Comparison of ENCODE assay signal across 8 cellular contexts in the genomic region with DNA sequence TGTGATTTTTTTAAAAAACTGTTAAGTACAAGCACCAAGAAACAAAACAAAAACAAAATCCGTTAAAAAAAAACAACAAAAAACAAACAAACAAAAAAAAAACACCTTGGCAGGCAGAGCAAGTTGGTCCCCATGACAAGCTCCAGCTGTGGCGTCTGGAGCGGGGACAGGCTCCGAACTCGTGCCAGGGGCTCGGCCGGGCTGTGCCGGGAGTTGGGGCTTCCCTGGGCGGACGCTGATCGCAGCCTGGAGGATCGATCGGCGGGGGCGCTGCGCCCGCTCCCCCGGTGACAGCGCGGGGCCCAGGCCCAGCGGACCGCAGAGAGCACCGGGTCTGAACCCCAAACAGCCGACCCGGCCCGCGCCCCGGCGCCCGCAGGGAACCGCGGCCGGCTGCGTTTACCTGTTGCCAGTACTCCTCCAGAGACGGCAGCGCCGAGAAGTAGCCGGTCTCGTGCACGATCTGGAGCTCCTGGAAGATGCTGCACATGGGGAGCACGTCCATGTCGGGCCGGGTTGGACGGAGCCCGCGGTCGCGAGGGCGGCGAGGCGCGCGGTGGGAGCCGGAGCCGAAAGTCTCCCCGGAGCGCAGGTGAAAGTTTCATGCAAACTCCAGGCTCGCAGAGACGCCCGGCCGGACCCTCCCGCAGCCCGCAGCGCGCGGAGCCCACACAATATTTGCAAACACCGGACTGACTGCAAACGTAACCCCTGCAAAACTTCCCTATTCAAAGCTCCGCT. TPM values are rescaled to one million over a fixed set of nuclear protein-coding genes. Genes with fewer than 3 reads are reported as not detected.
DNase-seq lines count a peak whose midpoint lies in the region; ATAC-seq and TF ChIP-seq lines count a peak whose summit lies in the region.

A gene (minus strand): TSS at position 700 of the 741 bp plus-strand sequence. CDS start 195 bp downstream, at position 505.

- peak within 1 kb of the TSS; percentile 46 for H2BK12ac ChIP-seq in trophoblast cell (ENCODE audit: low read length)

- H3K23ac ChIP-seq in trophoblast cell (ENCODE audit: low read length), result no peak within 1 kb of the TSS

- no peaks in the 10 kb centered on the region for H3K27me3 ChIP-seq in DND-41 (ENCODE audit: insufficient read depth, low read length, poor library complexity)
- H3K27me3 ChIP-seq in KMS-11 (ENCODE audit: insufficient read depth, low read depth), result no peaks in the 10 kb centered on the region
- H3K27me3 ChIP-seq in heart left ventricle, result no peaks in the 10 kb centered on the region
- no peaks in the 10 kb centered on the region for H3K27me3 ChIP-seq in trophoblast cell (ENCODE audit: insufficient read depth, low read length)

- H4K20me1 ChIP-seq in DND-41 (ENCODE audit: insufficient read depth, low read length), result peaks cover 52% of the 10 kb centered on the region
- H4K20me1 ChIP-seq in KMS-11 (ENCODE audit: insufficient read depth), result peaks cover 10% of the 10 kb centered on the region; the same call in 1 of the 2 replicates

- peak within 1 kb of the TSS; percentile 95 for H3K4me3 Mint-ChIP-seq in activated naive CD8-positive, alpha-beta T cell treated with anti-CD3 and anti-CD28 coated beads for 36 hours

- peak within 1 kb of the TSS; percentile 73 for H2AK5ac ChIP-seq in trophoblast cell (ENCODE audit: low read length)

- H2AFZ ChIP-seq in DND-41 (ENCODE audit: low read depth, low read length) (no peak within 1 kb of the TSS), KMS-11 (ENCODE audit: low read depth) (peak within 1 kb of the TSS; percentile 28; the same call in 1 of the 2 replicates), trophoblast cell (ENCODE audit: insufficient read depth, low read length, poor library complexity) (peak within 1 kb of the TSS; percentile 70)

- H3K9me3 ChIP-seq in DND-41 (ENCODE audit: insufficient read depth, low read length, severe bottlenecking) (no peaks in the 10 kb centered on the region), heart left ventricle (peaks cover 0 to 12% (median 3%) of the 10 kb centered on the region in 12 donors), trophoblast cell (ENCODE audit: insufficient read depth, low read depth, low read length) (peaks cover 1% of the 10 kb centered on the region)

- peaks cover 44% of the 10 kb centered on the region for H3K4me1 ChIP-seq in DND-41 (ENCODE audit: insufficient read depth, low read length)
- H3K4me1 ChIP-seq in KMS-11 (ENCODE audit: low read depth, poor library complexity, severe bottlenecking), result peaks cover 34% of the 10 kb centered on the region
- peaks cover 0 to 41% (median 27%) of the 10 kb centered on the region in 12 donors for H3K4me1 ChIP-seq in heart left ventricle
- H3K4me1 ChIP-seq in trophoblast cell (ENCODE audit: control insufficient read depth in 1 of 2, insufficient read depth in 2 of 2, low read length in 2 of 2), result peaks cover 22 to 31% of the 10 kb centered on the region in 2 experiments

- ATAC-seq in DND-41 (ENCODE audit: insufficient read depth, low read depth), result peak; percentile 2
- ATAC-seq in GM21381 (IDR thresholded peaks at IDR 0.05; ENCODE audit: unreplicated experiment), result peak; percentile 0
- peak in 2 of 4 donors; percentile 2 to 23 for ATAC-seq in heart left ventricle

- H3K4me2 ChIP-seq in DND-41 (ENCODE audit: insufficient read depth, low read length), result peak within 1 kb of the TSS; percentile 75
- peak within 1 kb of the TSS; percentile 89 for H3K4me2 ChIP-seq in KMS-11
- H3K4me2 ChIP-seq in trophoblast cell (ENCODE audit: low read length), result peak within 1 kb of the TSS; percentile 72

- H3K9me3 Mint-ChIP-seq in activated naive CD8-positive, alpha-beta T cell treated with anti-CD3 and anti-CD28 coated beads for 36 hours, result peaks cover 2% of the 10 kb centered on the region

- peak within 1 kb of the TSS; percentile 91 for H2BK120ac ChIP-seq in trophoblast cell (ENCODE audit: insufficient read depth, low read length, poor library complexity)

- H2BK5ac ChIP-seq in trophoblast cell (ENCODE audit: low read depth, low read length, poor library complexity), result peak within 1 kb of the TSS; percentile 93

- peak within 1 kb of the TSS; percentile 88 for H4K8ac ChIP-seq in trophoblast cell (ENCODE audit: low read depth, low read length)

- peaks cover 11% of the 10 kb centered on the region for H3K27me3 Mint-ChIP-seq in activated naive CD8-positive, alpha-beta T cell treated with anti-CD3 and anti-CD28 coated beads for 36 hours

- H3K36me3 Mint-ChIP-seq in activated naive CD8-positive, alpha-beta T cell treated with anti-CD3 and anti-CD28 coated beads for 36 hours, result peaks cover 49% of the 10 kb centered on the region

- H3K4me3 ChIP-seq in DND-41 (ENCODE audit: low read depth in 1 of 2, low read length in 2 of 2) (peak within 1 kb of the TSS; percentile 88 to 99), KMS-11 (IDR thresholded peaks at IDR 0.05; ENCODE audit: insufficient read depth, low read depth, low read length) (no peak within 1 kb of the TSS), heart left ventricle (peak within 1 kb of the TSS; percentile 66 to 100 (median 96)), trophoblast cell (ENCODE audit: low read depth, low read length) (peak within 1 kb of the TSS; percentile 99)

- peak within 1 kb of the TSS; percentile 86 for H4K12ac ChIP-seq in trophoblast cell (ENCODE audit: low read depth, low read length)

- peak within 1 kb of the TSS; percentile 99 for H3K9ac ChIP-seq in DND-41 (ENCODE audit: low read depth, low read length)
- H3K9ac ChIP-seq in KMS-11, result peak within 1 kb of the TSS; percentile 98
- H3K9ac ChIP-seq in trophoblast cell (ENCODE audit: low read length), result peak within 1 kb of the TSS; percentile 100

- peak within 1 kb of the TSS; percentile 97 for H3K4ac ChIP-seq in trophoblast cell (ENCODE audit: low read depth, low read length)

- H3K27ac Mint-ChIP-seq in activated naive CD8-positive, alpha-beta T cell treated with anti-CD3 and anti-CD28 coated beads for 36 hours, result peak within 1 kb of the TSS; percentile 99

- H3K36me3 ChIP-seq in DND-41 (ENCODE audit: insufficient read depth, low read length), result peaks cover 51% of the 10 kb centered on the region
- H3K36me3 ChIP-seq in KMS-11 (ENCODE audit: insufficient read depth), result peaks cover 21% of the 10 kb centered on the region
- peaks cover 0 to 30% (median 23%) of the 10 kb centered on the region in 9 donors for H3K36me3 ChIP-seq in heart left ventricle
- H3K36me3 ChIP-seq in trophoblast cell (ENCODE audit: control insufficient read depth in 1 of 2, insufficient read depth in 2 of 2, low read length in 2 of 2), result peaks cover 27 to 33% of the 10 kb centered on the region in 2 experiments

- peak in 1 of 2 donors; percentile 61 for TF ChIP-seq POLR2A in heart left ventricle (IDR thresholded peaks at IDR 0.05)

- H3K79me1 ChIP-seq in trophoblast cell (ENCODE audit: low read length), result peaks cover 51% of the 10 kb centered on the region

- peak within 1 kb of the TSS; percentile 91 for H3K14ac ChIP-seq in trophoblast cell (ENCODE audit: low read length)

- H3K79me2 ChIP-seq in DND-41 (ENCODE audit: insufficient read depth, low read length) (peaks cover 65% of the 10 kb centered on the region), KMS-11 (ENCODE audit: insufficient read depth, low read depth) (peaks cover 53% of the 10 kb centered on the region), trophoblast cell (ENCODE audit: control insufficient read depth, insufficient read depth, low read length, poor library complexity) (peaks cover 45% of the 10 kb centered on the region)

- H3K18ac ChIP-seq in trophoblast cell (ENCODE audit: low read length), result peak within 1 kb of the TSS; percentile 91

- H3K27ac ChIP-seq in DND-41 (ENCODE audit: low read length) (peak within 1 kb of the TSS; percentile 98), KMS-11 (peak within 1 kb of the TSS; percentile 95), heart left ventricle (peak within 1 kb of the TSS; percentile 98 to 100 (median 100)), trophoblast cell (ENCODE audit: low read depth, low read length) (peak within 1 kb of the TSS; percentile 98)

- DNase-seq in DND-41 (peak; percentile 54), heart left ventricle (peak; percentile 60 to 82 (median 62)), trophoblast cell (peak in 1 of 2 donors; percentile 53), NOMO-1 treated with dmso at 0.1 percent for 144 hours (lab: John Stamatoyannopoulos, UW; ENCODE audit: unreplicated experiment) (no peak)
- peak; percentile 49 for DNase-seq in activated naive CD8-positive, alpha-beta T cell treated with anti-CD3 and anti-CD28 coated beads for 36 hours
- no peak for DNase-seq in activated CD4-positive, alpha-beta T cell treated with anti-CD3 and anti-CD28 coated beads, Interleukin-2, amount 50 U/mL, for 48 hours

- peaks cover 46% of the 10 kb centered on the region for H3K4me1 Mint-ChIP-seq in activated naive CD8-positive, alpha-beta T cell treated with anti-CD3 and anti-CD28 coated beads for 36 hours

- 0 to 1% (median 0%) methylated on average over 25 to 69 of the region's 69 CpGs for WGBS in heart left ventricle, 4 donors
- WGBS in trophoblast cell (ENCODE audit: extremely low coverage, insufficient coverage, insufficient read length), result no CpG with 5 or more reads among the region's 69 CpGs

- TF ChIP-seq CTCF in DND-41 (IDR thresholded peaks at IDR 0.05; ENCODE audit: borderline replicate concordance, extremely low read depth, low read length, poor library complexity, severe bottlenecking) (peak; percentile 12), KMS-11 (conservative IDR thresholded peaks at IDR 0.05; ENCODE audit: low read depth, low read length) (no peak), heart left ventricle (IDR thresholded peaks at IDR 0.05) (no peak)

- H4K91ac ChIP-seq in trophoblast cell (ENCODE audit: low read depth, low read length), result peak within 1 kb of the TSS; percentile 97

- intact Hi-C loops in heart left ventricle (cut with DNase I), result loop anchor here (1.0 to 10.0 kb wide), 39 partner anchors 20 to 988 kb away; no protein-coding TSS in a partner anchor

RNA-seq across cellular contexts. Expression of the gene that starts here (rescaled TPM):
- total RNA-seq in activated naive CD8-positive, alpha-beta T cell treated with anti-CD3 and anti-CD28 coated beads for 36 hours, result 100 to 1,000 TPM; 117 to 125 TPM
- total RNA-seq in heart left ventricle, result 100 to 1,000 TPM in 1 of 9 donors, 10 to 100 TPM in 8; 22.6 to 106 (median 52.2) TPM
- 10 to 100 TPM; 15.2 to 66.2 TPM for polyA plus RNA-seq in heart left ventricle
- polyA plus RNA-seq in trophoblast cell (2013), result 113 TPM in 2 replicates

Comparison
In these comparisons a context has a peak if more than half of its experiments do, and no peak if none do; other contexts are left out.
1. DNase-seq: peak in DND-41 (single experiment), activated naive CD8-positive, alpha-beta T cell treated with anti-CD3 and anti-CD28 coated beads for 36 hours (single experiment) and heart left ventricle (5 of 5); none in NOMO-1 treated with dmso at 0.1 percent for 144 hours (single experiment) and activated CD4-positive, alpha-beta T cell treated with anti-CD3 and anti-CD28 coated beads, Interleukin-2, amount 50 U/mL, for 48 hours (0 of 2).
2. Peak in every context shown above with its lines, with median percentiles within 50 percentile points of each other: H3K27ac ChIP-seq, H3K4me2 ChIP-seq and H3K9ac ChIP-seq.